Comparison of ENCODE assay signal across 27 cellular contexts in genomic region chr4:121519236-121519838, GRCh38.
"Had no signal": no experiment of that assay in that cellular context is flagged by ENCODE, and none has a peak within 500 bp of the region (broad histone marks: within the 10 kb centered on the region; RNA-seq: fewer than 3 reads in every experiment).

No MANE protein-coding gene starts in this region.

- H3K9me3 ChIP-seq: SJCRH30 had no signal

- H3K4me3 ChIP-seq: K562, SJCRH30, SK-N-MC had no signal

- H3K27ac ChIP-seq: brain microvascular endothelial cell, RWPE1, SJCRH30, SK-N-MC had no signal

- ATAC-seq: activated CD8-positive, alpha-beta T cell treated with anti-CD3 and anti-CD28 coated beads for 36 hours; activated T-cell treated with anti-CD3 and anti-CD28 coated beads, Interleukin-2, amount 50 U/mL, for 72 hours; activated T-helper 17 cell treated with anti-CD3 and anti-CD28 coated beads, Interleukin-2, amount 50 U/mL, for 72 hours; K562; PC-3 had no signal

- H3K27me3 ChIP-seq: brain microvascular endothelial cell, SJCRH30 had no signal

- H3K4me1 ChIP-seq: SJCRH30 had no signal

- H3K36me3 ChIP-seq: brain microvascular endothelial cell, SJCRH30 had no signal

- DNase-seq: activated CD4-positive, alpha-beta T cell treated with anti-CD3 and anti-CD28 coated beads, Interleukin-2, amount 10 ng/mL, durations not matched to agents 24 days and 14 days; activated CD4-positive, alpha-beta T cell treated with anti-CD3 and anti-CD28 coated beads, Interleukin-2, amount 50 U/mL, for 4 hours; activated CD8-positive, alpha-beta T cell treated with anti-CD3 and anti-CD28 coated beads for 36 hours; activated effector memory CD4-positive, alpha-beta T cell treated with anti-CD3 and anti-CD28 coated beads, Interleukin-2, amount 50 U/mL, for 16 hours; activated naive CD4-positive, alpha-beta T cell; activated naive CD4-positive, alpha-beta T cell treated with anti-CD3 and anti-CD28 coated beads, Interleukin-2, amount 50 U/mL, for 16 hours; activated naive CD8-positive, alpha-beta T cell treated with anti-CD3 and anti-CD28 coated beads for 36 hours; activated T-cell treated with anti-CD3 and anti-CD28 coated beads, Interleukin-2, amount 50 U/mL, for 1 hour; activated T-cell treated with anti-CD3 and anti-CD28 coated beads, Interleukin-2, amount 50 U/mL, for 72 hours; amniotic stem cell; aorta; brain microvascular endothelial cell; NCI-H1092 treated with DMSO at 0.1 percent for 48 hours; NCI-H1417 treated with DMSO at 0.1 percent for 48 hours; NCI-H187 treated with DMSO at 0.1 percent for 48 hours; NCI-H2081; NCI-H345; NCI-H526; NCI-H748 treated with DMSO at 0.1 percent for 48 hours; NK-92 treated with Interleukin-12 subunit alpha and Interleukin-12 subunit beta, amount 100 ng/mL, for 24 hours; PC-3; SHP77; SJCRH30 had no signal
